In the genomic region with DNA sequence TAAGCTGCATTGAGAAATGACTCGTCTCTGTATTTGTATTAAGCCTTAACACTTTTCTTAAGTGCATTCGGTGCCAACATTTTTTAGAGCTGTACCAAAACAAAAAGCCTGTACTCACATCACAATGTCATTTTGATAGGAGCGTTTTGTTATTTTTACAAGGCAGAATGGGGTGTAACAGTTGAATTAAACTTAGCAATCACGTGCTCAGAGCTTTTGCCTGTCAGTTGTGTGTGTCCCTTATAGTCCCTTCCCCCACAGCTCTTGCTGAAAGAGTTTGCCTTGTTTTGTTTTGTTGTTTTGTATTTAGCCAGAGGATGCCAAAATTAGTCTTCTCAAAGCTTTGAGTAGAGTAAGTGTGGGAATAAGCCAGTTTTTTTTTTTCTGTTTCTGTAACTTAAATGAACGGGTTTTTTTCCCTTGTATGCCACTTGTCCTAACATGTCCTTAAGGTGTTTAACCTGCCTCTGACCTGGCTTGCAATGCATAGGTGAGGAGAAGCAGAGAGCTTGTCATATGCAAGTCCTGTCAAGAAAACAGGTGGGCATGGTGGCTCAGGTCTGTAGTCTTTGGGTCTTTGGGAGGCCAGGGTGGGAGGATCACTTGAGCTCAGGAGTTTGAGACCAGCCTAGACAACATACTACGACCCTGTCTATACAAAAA, we compare ENCODE assay signal across 19 cellular contexts. TPM values are rescaled to one million over a fixed set of nuclear protein-coding genes. Genes with fewer than 3 reads are reported as not detected.
DNase-seq lines count a peak whose midpoint lies in the region; ATAC-seq and TF ChIP-seq lines count a peak whose summit lies in the region.
"Had no signal": no experiment of that assay in that cellular context is flagged by ENCODE, and none has a peak within 500 bp of the region (broad histone marks: within the 10 kb centered on the region; RNA-seq: fewer than 3 reads in every experiment).

No MANE protein-coding gene starts in this region.

- H3K27me3 ChIP-seq in PC-9 (ENCODE audit: insufficient read depth, low read depth) (no peaks in the 10 kb centered on the region), mammary epithelial cell (ENCODE audit: insufficient read depth, low read length) (no peaks in the 10 kb centered on the region), vagina (no peaks in the 10 kb centered on the region)
- H3K27me3 ChIP-seq: transverse colon had no signal

- no peak for ATAC-seq in HG02973 (IDR thresholded peaks at IDR 0.05; ENCODE audit: unreplicated experiment)
- ATAC-seq: left lobe of liver; stimulated activated naive CD8-positive, alpha-beta T cell treated with anti-CD3 and anti-CD28 coated beads, Interleukin-15, amount 100 ng/mL, for 72 hours; WTC11 had no signal

- BruUV-seq in Calu3 (replicated peaks; lab: Mats Ljungman, UMichigan) (no TSS peak), PC-9 (replicated peaks; lab: Mats Ljungman, UMichigan) (TSS peak; percentile 18), mammary epithelial cell (replicated peaks; lab: Mats Ljungman, UMichigan) (no TSS peak)

- H3K27ac Mint-ChIP-seq in Calu3 (ENCODE audit: unreplicated experiment): peak overlapping the region; percentile 42
- peak overlapping the region; percentile 40 for H3K27ac Mint-ChIP-seq in mesothelial cell of epicardium

- no peak for TF ChIP-seq POLR2A in vagina (IDR thresholded peaks at IDR 0.05)

- H3K79me2 ChIP-seq in PC-9 (ENCODE audit: low read depth): peaks cover 2% of the 10 kb centered on the region
- H3K79me2 ChIP-seq in mammary epithelial cell (ENCODE audit: insufficient read depth, low read length): peaks cover 33% of the 10 kb centered on the region

- H3K4me1 ChIP-seq in PC-9 (replicated peaks; ENCODE audit: insufficient read depth): peaks cover 9% of the 10 kb centered on the region; the same call in 1 of the 2 replicates
- H3K4me1 ChIP-seq in mammary epithelial cell (ENCODE audit: insufficient read depth, low read length): peaks cover 18% of the 10 kb centered on the region
- peaks cover 7% of the 10 kb centered on the region for H3K4me1 ChIP-seq in vagina

- POLR2A ChIA-PET in PC-9 (lab: Charles Lee; ENCODE audit: unreplicated experiment): no interaction called here

- H3K9me3 ChIP-seq in PC-9 (ENCODE audit: insufficient read depth, low read depth) (0 out of 2 replicates have a peak, but pooled peaks cover 4% of the 10 kb centered on the region), mammary epithelial cell (replicated peaks; ENCODE audit: insufficient read depth, low read length) (peaks cover 3% of the 10 kb centered on the region), vagina (no peaks in the 10 kb centered on the region)
- H3K9me3 ChIP-seq: transverse colon had no signal

- in situ Hi-C loops in mammary epithelial cell (cut with MboI; ENCODE audit: low sequenced_read_pairs in 2 of 2): loop anchor here in 1 of 2 donors (10.0 kb wide), 1 partner anchor 87 kb away; a partner anchor contains a TSS

- H3K4me1 Mint-ChIP-seq in Calu3 (ENCODE audit: low read depth, unreplicated experiment): peaks cover 10% of the 10 kb centered on the region
- peaks cover 5% of the 10 kb centered on the region for H3K4me1 Mint-ChIP-seq in mesothelial cell of epicardium
- H3K4me1 Mint-ChIP-seq: nephron had no signal

- CTCF ChIA-PET in Calu3 (lab: Charles Lee) (interaction anchor here (0.7 to 1.1 kb wide), 4 partner anchors 10 to 576 kb away, joined by 3 to 4 read pairs (median 4); a partner anchor contains a TSS), PC-9 (lab: Charles Lee) (interaction anchor here (0.6 kb wide), 1 partner anchor 123 kb away, joined by 3 read pairs; no protein-coding TSS in a partner anchor), mammary epithelial cell (lab: Charles Lee; ENCODE audit: low non-redundant PET) (no interaction called here)

- H4K20me1 ChIP-seq in PC-9 (ENCODE audit: insufficient read depth) (no peaks in the 10 kb centered on the region), mammary epithelial cell (ENCODE audit: insufficient read depth, low read length) (no peaks in the 10 kb centered on the region)

- H3K27ac ChIP-seq in PC-9 (no peak overlapping the region), mammary epithelial cell (ENCODE audit: insufficient read depth, low read depth, low read length) (peak overlapping the region; percentile 57), vagina (no peak overlapping the region)
- H3K27ac ChIP-seq: transverse colon had no signal

- DNase-seq in Calu3 (no peak), PC-9 (no peak), mammary epithelial cell (peak; percentile 79), mesothelial cell of epicardium (ENCODE audit: low spot score in 2 of 2, unreplicated experiment in 2 of 2) (no peak), NCI-H2227 treated with DMSO at 0.1 percent for 48 hours (lab: John Stamatoyannopoulos, UW) (no peak), vagina (ENCODE audit: extremely low spot score in 2 of 2) (no peak)
- no peak for DNase-seq in stimulated activated CD4-positive, alpha-beta T cell treated with anti-CD3 and anti-CD28 coated beads, Interleukin-4, amount 100 ng/mL, for 1 hour
- DNase-seq: activated T-cell treated with anti-CD3 and anti-CD28 coated beads, Interleukin-2, amount 50 U/mL, for 48 hours; CD8-positive, alpha-beta memory T cell; KBM-7; NCI-H1436 treated with DMSO at 0.1 percent for 48 hours; NCI-H510A treated with DMSO at 0.1 percent for 48 hours; stimulated activated CD4-positive, alpha-beta T cell treated with anti-CD3 and anti-CD28 coated beads, Interleukin-2, amount 100 ng/mL, for 24 hours; stimulated activated naive CD8-positive, alpha-beta T cell treated with anti-CD3 and anti-CD28 coated beads, Interleukin-15, amount 100 ng/mL, for 72 hours; transverse colon had no signal

- H3K27me3 Mint-ChIP-seq in Calu3 (ENCODE audit: unreplicated experiment) (no peaks in the 10 kb centered on the region), mesothelial cell of epicardium (ENCODE audit: low read depth) (no peaks in the 10 kb centered on the region)
- H3K27me3 Mint-ChIP-seq: stimulated activated naive CD8-positive, alpha-beta T cell treated with anti-CD3 and anti-CD28 coated beads, Interleukin-15, amount 100 ng/mL, for 72 hours had no signal

- no peak overlapping the region for H3K4me2 ChIP-seq in PC-9
- peak overlapping the region; percentile 43 for H3K4me2 ChIP-seq in mammary epithelial cell (ENCODE audit: insufficient read depth, low read depth, low read length)

- H3K36me3 ChIP-seq in PC-9 (ENCODE audit: low read depth) (peaks cover 27% of the 10 kb centered on the region), mammary epithelial cell (ENCODE audit: insufficient read depth, low read length) (peaks cover 14% of the 10 kb centered on the region), vagina (peaks cover 0 to 11% of the 10 kb centered on the region in 2 donors)

- H3K9me3 Mint-ChIP-seq in Calu3 (ENCODE audit: low read depth, unreplicated experiment) (no peaks in the 10 kb centered on the region), mesothelial cell of epicardium (peaks cover 5% of the 10 kb centered on the region)
- H3K9me3 Mint-ChIP-seq: CD8-positive, alpha-beta memory T cell; nephron; stimulated activated naive CD8-positive, alpha-beta T cell treated with anti-CD3 and anti-CD28 coated beads, Interleukin-15, amount 100 ng/mL, for 72 hours; WTC11 had no signal

- no peak overlapping the region for H3K4me3 Mint-ChIP-seq in Calu3 (ENCODE audit: low read depth, unreplicated experiment)
- H3K4me3 Mint-ChIP-seq in mesothelial cell of epicardium: no peak overlapping the region
- H3K4me3 Mint-ChIP-seq: stimulated activated naive CD8-positive, alpha-beta T cell treated with anti-CD3 and anti-CD28 coated beads, Interleukin-15, amount 100 ng/mL, for 72 hours; WTC11 had no signal

- no peaks in the 10 kb centered on the region for H3K9me2 ChIP-seq in PC-9 (ENCODE audit: insufficient read depth)

- no peak overlapping the region for H3K9ac ChIP-seq in mammary epithelial cell (ENCODE audit: insufficient read depth, low read length)

- peaks cover 64% of the 10 kb centered on the region for H3F3A ChIP-seq in PC-9 (ENCODE audit: insufficient read depth, low read depth)

- intact Hi-C loops in Calu3 (cut with micrococcal nuclease; ENCODE audit: unreplicated experiment) (no loop called here), PC-9 (cut with micrococcal nuclease; ENCODE audit: unreplicated experiment) (no loop called here), mammary epithelial cell (cut with micrococcal nuclease) (loop anchor here (1.0 kb wide), 1 partner anchor 10 kb away; no protein-coding TSS in a partner anchor), vagina (cut with DNase I) (loop anchor here (10.0 kb wide), 1 partner anchor 277 kb away; a partner anchor contains a TSS)

- H2AFZ ChIP-seq in PC-9 (no peak overlapping the region), mammary epithelial cell (ENCODE audit: low read depth, low read length) (no peak overlapping the region)

- TF ChIP-seq CTCF in Calu3 (IDR thresholded peaks at IDR 0.05; ENCODE audit: unreplicated experiment): no peak
- TF ChIP-seq CTCF in PC-9 (conservative IDR thresholded peaks at IDR 0.05): no peak
- no peak for TF ChIP-seq CTCF in mammary epithelial cell (conservative IDR thresholded peaks at IDR 0.05 in 1 of 2, IDR thresholded peaks at IDR 0.05 in 1 of 2; ENCODE audit: extremely low read depth in 1 of 2, insufficient read depth in 1 of 2, low read depth in 1 of 2, low read length in 2 of 2)
- TF ChIP-seq CTCF in mesothelial cell of epicardium (IDR thresholded peaks at IDR 0.05; ENCODE audit: unreplicated experiment): no peak
- TF ChIP-seq CTCF in vagina (IDR thresholded peaks at IDR 0.05): no peak

- H3K36me3 Mint-ChIP-seq in Calu3 (ENCODE audit: insufficient read depth, unreplicated experiment): peaks cover 99% of the 10 kb centered on the region
- peaks cover 21% of the 10 kb centered on the region for H3K36me3 Mint-ChIP-seq in mesothelial cell of epicardium

- H3K4me3 ChIP-seq in PC-9 (no peak overlapping the region), mammary epithelial cell (replicated peaks in 1 of 3; ENCODE audit: insufficient read depth in 1 of 3, low read depth in 2 of 3, low read length in 3 of 3) (no peak overlapping the region), vagina (no peak overlapping the region)
- H3K4me3 ChIP-seq: transverse colon had no signal

- dilution Hi-C loops in mammary epithelial cell (cut with HindIII; ENCODE audit: low sequenced_read_pairs): loop anchor here (5.0 kb wide), 1 partner anchor 81 kb away; a partner anchor contains a TSS

- 13% methylated on average over 6 of the region's 6 CpGs for WGBS in mammary epithelial cell (ENCODE audit: low coverage, missing lambda C conversion rate)

RNA-seq across cellular contexts. Expression of a gene that starts 4.6 kb away (rescaled TPM):
- total RNA-seq in Calu3 (2022) (104 and 110 TPM in 2 replicates), PC-9 (2021) (119 and 125 TPM in 2 replicates), mammary epithelial cell (10 to 100 TPM; 45.2 to 51.2 TPM), mesothelial cell of epicardium (162 to 182 TPM (median 162 TPM) in 3 replicates), vagina (44.9 TPM)
- 11.5 TPM for polyA plus RNA-seq in mammary epithelial cell
- polyA minus RNA-seq in mammary epithelial cell: 43.1 TPM

RNA-seq across cellular contexts. Expression of a gene that starts 23.3 kb away (rescaled TPM):
- total RNA-seq in Calu3 (2022) (167 and 185 TPM in 2 replicates), PC-9 (2021) (199 and 244 TPM in 2 replicates), mammary epithelial cell (100 to 1,000 TPM in 1 of 2 donors, 10 to 100 TPM in 1; 53.0 to 117 TPM), mesothelial cell of epicardium (72.9 to 78.3 TPM (median 73.9 TPM) in 3 replicates), vagina (19.9 TPM)
- 104 TPM for polyA plus RNA-seq in mammary epithelial cell
- polyA minus RNA-seq in mammary epithelial cell: 177 TPM

Comparison
In these comparisons a context has a peak if more than half of its experiments do, and no peak if none do; other contexts are left out.
1. intact Hi-C loops: an anchor here in mammary epithelial cell (1.0 kb wide) and vagina (10.0 kb wide); none called in Calu3 and PC-9.